8 cellular contexts compared by ENCODE assay signal in genomic region chr7:148962823-148963582, GRCh38.
DNase-seq lines count a peak whose midpoint lies in the region; ATAC-seq and TF ChIP-seq lines count a peak whose summit lies in the region.

No MANE protein-coding gene starts in this region.

- H3K4me3 ChIP-seq in ovary (peak overlapping the region; percentile 44), uterus (peak overlapping the region; percentile 32 to 54)

- intact Hi-C loops in Right ventricle myocardium superior (cut with DNase I) (loop anchor here (5.0 to 10.0 kb wide), 4 partner anchors 78 to 461 kb away; partner anchors contain the start of genes CUL1 and EZH2), ovary (cut with DNase I) (loop anchor here in 3 of 4 donors (5.0 to 10.0 kb wide), 5 partner anchors 78 to 461 kb away; partner anchors contain the start of genes CUL1 (in 2 of the 3) and EZH2 (in 1 of the 3)), uterus (cut with DNase I; ENCODE audit: low total_unique reads) (loop anchor here (10.0 kb wide), 2 partner anchors 78 to 458 kb away; partner anchors contain the start of gene EZH2)

- H3K4me1 ChIP-seq in ovary (ENCODE audit: insufficient read depth) (peaks cover 3% of the 10 kb centered on the region), uterus (no peaks in the 10 kb centered on the region)

- H3K27me3 ChIP-seq in ovary (no peaks in the 10 kb centered on the region), uterus (no peaks in the 10 kb centered on the region)

- peak overlapping the region; percentile 14 to 65 for H3K27ac ChIP-seq in ovary
- H3K27ac ChIP-seq in uterus: peak overlapping the region; percentile 74 to 76

- no peak for TF ChIP-seq EP300 in ovary (IDR thresholded peaks at IDR 0.05)

- DNase-seq in EH (ENCODE audit: low read depth) (peak; percentile 77), LHCN-M2 (ENCODE audit: low read depth) (peak; percentile 78), SHP77 (lab: John Stamatoyannopoulos, UW) (peak; percentile 35 to 67), Right ventricle myocardium superior (peak; percentile 72), ovary (peak; percentile 63 to 75 (median 67)), uterus (peak; percentile 70 to 71)
- peak; percentile 25 for DNase-seq in activated naive CD8-positive, alpha-beta T cell treated with anti-CD3 and anti-CD28 coated beads, Interleukin-2, amount 50 U/mL, for 16 hours (ENCODE audit: low read depth, low spot score)

- H3K9me3 ChIP-seq in ovary (no peaks in the 10 kb centered on the region), uterus (no peaks in the 10 kb centered on the region)

- TF ChIP-seq POLR2A in ovary (IDR thresholded peaks at IDR 0.05) (no peak), uterus (IDR thresholded peaks at IDR 0.05) (no peak)

- TF ChIP-seq CTCF in ovary (IDR thresholded peaks at IDR 0.05): peak; percentile 28 to 44 (median 34)
- peak; percentile 56 to 72 (median 65) for TF ChIP-seq CTCF in uterus (IDR thresholded peaks at IDR 0.05)

- H3K36me3 ChIP-seq in ovary (no peaks in the 10 kb centered on the region), uterus (no peaks in the 10 kb centered on the region)

- WGBS in ovary, 3 donors: 0% methylated on average over 5 of the region's 5 CpGs

- ATAC-seq in GM21723 (IDR thresholded peaks at IDR 0.05; ENCODE audit: unreplicated experiment) (peak; percentile 71), Right ventricle myocardium superior (ENCODE audit: poor library complexity) (peak; percentile 88)

Comparison
In these comparisons a context has a peak if more than half of its experiments do, and no peak if none do; other contexts are left out.
1. Peak in every context shown above with its lines: DNase-seq, ATAC-seq, H3K4me3 ChIP-seq and H3K27ac ChIP-seq.
2. DNase-seq: peak in every context shown above with its lines; median percentile 78 in LHCN-M2; 77 in EH; 72 in Right ventricle myocardium superior; 70 in uterus; 67 in ovary; 51 in SHP77; 25 in activated naive CD8-positive, alpha-beta T cell treated with anti-CD3 and anti-CD28 coated beads, Interleukin-2, amount 50 U/mL, for 16 hours.